In genomic region chr11:47248304-47248663, GRCh38 we compare ENCODE assay signal across 8 cellular contexts. TPM values are rescaled to one million over a fixed set of nuclear protein-coding genes. Genes with fewer than 3 reads are reported as not detected.
DNase-seq lines count a peak whose midpoint lies in the region; ATAC-seq and TF ChIP-seq lines count a peak whose summit lies in the region.

No MANE protein-coding gene starts in this region.

- H3K4me3 ChIP-seq in HUES48 (ENCODE audit: low read depth, low read length), result peak overlapping the region; percentile 83
- H3K4me3 ChIP-seq in astrocyte of the spinal cord (ENCODE audit: low read depth, low read length), result peak overlapping the region; percentile 70
- peak overlapping the region; percentile 74 for H3K4me3 ChIP-seq in thymus (ENCODE audit: low read length)

- ATAC-seq in GM21360 (IDR thresholded peaks at IDR 0.05; ENCODE audit: unreplicated experiment), result peak; percentile 18

- 0 out of 2 replicates have a peak, but pooled peaks cover 3% of the 10 kb centered on the region for H3K4me1 ChIP-seq in HUES48 (ENCODE audit: control insufficient read depth, insufficient read depth, low read length)
- H3K4me1 ChIP-seq in thymus (ENCODE audit: control insufficient read depth, insufficient read depth, low read length), result peaks cover 14% of the 10 kb centered on the region

- no peaks in the 10 kb centered on the region for H3K27me3 ChIP-seq in HUES48 (ENCODE audit: control insufficient read depth, insufficient read depth, low read length)
- no peaks in the 10 kb centered on the region for H3K27me3 ChIP-seq in layer of hippocampus (ENCODE audit: control insufficient read depth, insufficient read depth, low read length)
- no peaks in the 10 kb centered on the region for H3K27me3 ChIP-seq in thymus (ENCODE audit: control insufficient read depth, insufficient read depth)

- peaks cover 29% of the 10 kb centered on the region for H3K36me3 ChIP-seq in HUES48 (ENCODE audit: control insufficient read depth, insufficient read depth, low read length)
- H3K36me3 ChIP-seq in thymus (ENCODE audit: control insufficient read depth, insufficient read depth), result peaks cover 24% of the 10 kb centered on the region

- H3K27ac ChIP-seq in C4-2B, result peak overlapping the region; percentile 91
- H3K27ac ChIP-seq in HUES48 (ENCODE audit: low read depth, low read length), result peak overlapping the region; percentile 85
- peak overlapping the region; percentile 88 for H3K27ac ChIP-seq in layer of hippocampus (ENCODE audit: low read depth, low read length)
- H3K27ac ChIP-seq in thymus (ENCODE audit: low read depth), result peak overlapping the region; percentile 96

- peak overlapping the region; percentile 87 for H3K9ac ChIP-seq in HUES48 (ENCODE audit: low read depth, low read length)

- under 1% methylated on average over 7 of the region's 7 CpGs for WGBS in thymus

- H3K9me3 ChIP-seq in HUES48 (ENCODE audit: control insufficient read depth, insufficient read depth, low read length), result no peaks in the 10 kb centered on the region
- H3K9me3 ChIP-seq in thymus (ENCODE audit: control insufficient read depth), result peaks cover 2% of the 10 kb centered on the region

- in situ Hi-C loops in astrocyte of the spinal cord (cut with HindIII; ENCODE audit: low sequenced_read_pairs), result no loop called here

- DNase-seq in astrocyte of the spinal cord (ENCODE audit: low read depth, low spot score), result no peak
- DNase-seq in 8988T, result no peak
- DNase-seq in NCI-H1417 treated with DMSO at 0.1 percent for 48 hours (lab: John Stamatoyannopoulos, UW), result no peak

- TF ChIP-seq CTCF in C4-2B (conservative IDR thresholded peaks at IDR 0.05), result no peak
- TF ChIP-seq CTCF in astrocyte of the spinal cord (IDR thresholded peaks at IDR 0.05; ENCODE audit: low read depth, low read length), result no peak

RNA-seq across cellular contexts. Expression of gene ACP2, which starts 0.3 kb away (rescaled TPM):
- polyA plus RNA-seq in thymus, result 30.0 TPM

RNA-seq across cellular contexts. Expression of gene NR1H3, which starts 9.5 kb away (rescaled TPM):
- polyA plus RNA-seq in thymus, result 100 TPM

RNA-seq across cellular contexts. Expression of gene MADD, which starts 21.6 kb away (rescaled TPM):
- polyA plus RNA-seq in thymus, result 26.0 TPM

RNA-seq across cellular contexts. Expression of gene DDB2, which starts 33.5 kb away (rescaled TPM):
- polyA plus RNA-seq in thymus, result 106 TPM
